ENCODE assay signal across 9 cellular contexts in the genomic region with DNA sequence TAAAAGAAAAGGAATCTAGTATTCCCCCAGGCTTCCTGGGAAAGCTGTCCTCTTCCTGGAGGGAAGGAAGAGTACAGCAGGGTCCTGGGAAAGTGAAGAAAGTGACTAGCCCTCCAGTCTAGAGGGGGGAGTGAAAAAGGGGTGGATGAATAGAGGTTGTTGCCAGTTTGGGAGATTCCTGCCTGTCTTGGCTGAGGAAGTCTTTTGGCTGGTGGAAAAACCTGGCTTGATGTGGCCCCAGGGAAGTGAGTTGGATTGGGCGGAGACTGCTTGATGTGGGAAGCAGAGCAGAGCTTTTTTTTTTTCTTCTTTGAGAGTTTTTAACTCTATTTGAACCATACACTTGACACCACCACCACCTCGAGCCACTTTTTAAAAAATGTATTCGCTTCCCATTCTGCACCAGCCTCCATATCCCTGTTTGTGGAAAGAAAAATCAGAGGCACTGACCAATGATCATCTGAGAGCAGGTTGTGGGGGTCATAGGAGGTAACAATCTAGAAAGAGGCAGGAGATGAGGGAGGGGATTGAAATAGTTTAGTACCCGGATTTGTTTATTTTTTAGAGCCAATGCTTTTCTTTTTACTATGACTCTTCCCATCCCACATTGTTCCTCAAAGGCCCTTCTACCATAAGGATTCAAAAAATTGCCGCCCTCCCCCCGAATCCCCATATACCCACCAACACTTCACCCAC. TPM values are rescaled to one million over a fixed set of nuclear protein-coding genes. Genes with fewer than 3 reads are reported as not detected.
DNase-seq lines count a peak whose midpoint lies in the region; ATAC-seq and TF ChIP-seq lines count a peak whose summit lies in the region.
"Had no signal": no experiment of that assay in that cellular context is flagged by ENCODE, and none has a peak within 500 bp of the region (broad histone marks: within the 10 kb centered on the region; RNA-seq: fewer than 3 reads in every experiment).

No MANE protein-coding gene starts in this region.

- no peak for TF ChIP-seq RAD21 in SK-N-SH (IDR thresholded peaks at IDR 0.05; ENCODE audit: low read length)

- CTCF ChIA-PET in SK-N-SH (lab: Yijun Ruan, JAX): interaction anchor here (0.7 to 7.6 kb wide), 8 partner anchors 10 to 125 kb away, joined by 3 to 65 read pairs (median 8); a partner anchor contains a TSS
- CTCF ChIA-PET in HEK293T (lab: Yijun Ruan, JAX): no interaction called here

- DNase-seq in NCI-H1105 treated with DMSO at 0.1 percent for 48 hours (lab: John Stamatoyannopoulos, UW): peak; percentile 31
- no peak for DNase-seq in NCI-H1105 (lab: John Stamatoyannopoulos, UW)
- no peak for DNase-seq in SK-N-SH
- peak; percentile 45 for DNase-seq in fibroblast of gingiva (ENCODE audit: low read depth)
- DNase-seq in natural killer cell: no peak
- no peak for DNase-seq in left lobe of liver (ENCODE audit: low spot score)
- DNase-seq in HEK293T (ENCODE audit: extremely low spot score): no peak

- H3K79me2 ChIP-seq in SK-N-SH (ENCODE audit: insufficient read depth): peaks cover 6% of the 10 kb centered on the region; the same call in 1 of the 2 replicates

- peaks cover 34 to 53% of the 10 kb centered on the region in 2 donors for H3K4me1 Mint-ChIP-seq in natural killer cell

- H3K27me3 ChIP-seq in SK-N-SH (ENCODE audit: insufficient read depth): no peaks in the 10 kb centered on the region

- TF ChIP-seq CTCF in SK-N-SH (IDR thresholded peaks at IDR 0.05) (no peak), natural killer cell (IDR thresholded peaks at IDR 0.05) (no peak)

- H3K27me3 Mint-ChIP-seq in natural killer cell (ENCODE audit: low read depth in 2 of 2): no peaks in the 10 kb centered on the region

- H4K20me1 ChIP-seq in SK-N-SH (ENCODE audit: insufficient read depth): no peaks in the 10 kb centered on the region

- ATAC-seq in natural killer cell: no peak
- ATAC-seq in left lobe of liver: no peak
- ATAC-seq in GM21786 (IDR thresholded peaks at IDR 0.05; ENCODE audit: unreplicated experiment): no peak

- POLR2A ChIA-PET in SK-N-SH (lab: Yijun Ruan, JAX) (interaction anchor here (0.6 to 1.7 kb wide), 7 partner anchors 8 to 328 kb away, joined by 3 to 7 read pairs (median 3); a partner anchor contains a TSS), HEK293T (lab: Yijun Ruan, JAX) (interaction anchor here (0.8 kb wide), 1 partner anchor 19 kb away, joined by 3 read pairs; no protein-coding TSS in a partner anchor)

- H2AFZ ChIP-seq in SK-N-SH (ENCODE audit: low read depth): peak overlapping the region; percentile 99

- no peaks in the 10 kb centered on the region for H3K9me3 ChIP-seq in SK-N-SH

- H3K27ac ChIP-seq in SK-N-SH (ENCODE audit: low read depth in 2 of 2, low read length in 1 of 2): peak overlapping the region; percentile 47 to 97
- H3K27ac ChIP-seq: C4-2B had no signal

- H3K9me2 ChIP-seq in SK-N-SH: no peaks in the 10 kb centered on the region

- H3K36me3 ChIP-seq in SK-N-SH (replicated peaks in 1 of 2; ENCODE audit: control insufficient read depth in 1 of 2, insufficient read depth in 2 of 2, low read length in 1 of 2): peaks cover 10 to 55% of the 10 kb centered on the region in 2 experiments

- no peak for TF ChIP-seq EP300 in SK-N-SH (IDR thresholded peaks at IDR 0.05; ENCODE audit: borderline replicate concordance in 1 of 2, low read depth in 1 of 2, low read length in 1 of 2)

- H3K9me3 Mint-ChIP-seq in natural killer cell: no peaks in the 10 kb centered on the region

- H3K4me3 ChIP-seq in SK-N-SH (ENCODE audit: low read depth in 2 of 2, low read length in 1 of 2): peak overlapping the region; percentile 86 to 91

- H3K27ac Mint-ChIP-seq in natural killer cell: peak overlapping the region; percentile 92 to 93

- H3K4me3 Mint-ChIP-seq in natural killer cell: peak overlapping the region; percentile 86

- peaks cover 6% of the 10 kb centered on the region for H3F3A ChIP-seq in SK-N-SH (replicated peaks; ENCODE audit: insufficient read depth)

- intact Hi-C loops in natural killer cell (cut with micrococcal nuclease): loop anchor here (2.0 kb wide), 1 partner anchor 13 kb away; a partner anchor contains a TSS

- peaks cover 10% of the 10 kb centered on the region for H3K36me3 Mint-ChIP-seq in natural killer cell

- H3K4me2 ChIP-seq in SK-N-SH: peak overlapping the region; percentile 77

- 39% methylated on average over 6 of the region's 6 CpGs for WGBS in SK-N-SH (ENCODE audit: low lambda C conversion rate)

- peak overlapping the region; percentile 96 for H3K9ac ChIP-seq in SK-N-SH

- peaks cover 9 to 17% of the 10 kb centered on the region in 2 experiments; a peak in 3 of 4 replicates for H3K4me1 ChIP-seq in SK-N-SH (ENCODE audit: control insufficient read depth in 1 of 2, insufficient read depth in 2 of 2, low read depth in 1 of 2, low read length in 1 of 2)

TF ChIP-seq in SK-N-SH, 30 proteins besides CTCF, POLR2A, EP300 and RAD21:
- TF ChIP-seq JUND (IDR thresholded peaks at IDR 0.05): 0 out of 2 replicates have a peak, but pooled peaks have one; percentile 19
- no peak for TF ChIP-seq RXRA (IDR thresholded peaks at IDR 0.05; ENCODE audit: borderline replicate concordance, low read depth)
- 0 out of 2 replicates have a peak, but pooled peaks have one; percentile 5 for TF ChIP-seq RFX5 (IDR thresholded peaks at IDR 0.05; ENCODE audit: low read length)
- TF ChIP-seq POLR2AphosphoS5 (IDR thresholded peaks at IDR 0.05; ENCODE audit: low read depth, low read length): peak; percentile 43; the same call in 1 of the 2 replicates

TF ChIP-seq in HEK293T, 16 proteins besides CTCF, POLR2A, EP300 and RAD21:
- no peak for TF ChIP-seq TARDBP (IDR thresholded peaks at IDR 0.05)
- TF ChIP-seq FOXK2 (IDR thresholded peaks at IDR 0.05): no peak
- no peak for TF ChIP-seq HDGF (IDR thresholded peaks at IDR 0.05; ENCODE audit: borderline replicate concordance)
- TF ChIP-seq L3MBTL2 (conservative IDR thresholded peaks at IDR 0.05): no peak
- TF ChIP-seq BHLHE40 (IDR thresholded peaks at IDR 0.05; ENCODE audit: borderline replicate concordance): no peak
- no peak for TF ChIP-seq ZNF384 (IDR thresholded peaks at IDR 0.05)
- TF ChIP-seq, protein P1, sequence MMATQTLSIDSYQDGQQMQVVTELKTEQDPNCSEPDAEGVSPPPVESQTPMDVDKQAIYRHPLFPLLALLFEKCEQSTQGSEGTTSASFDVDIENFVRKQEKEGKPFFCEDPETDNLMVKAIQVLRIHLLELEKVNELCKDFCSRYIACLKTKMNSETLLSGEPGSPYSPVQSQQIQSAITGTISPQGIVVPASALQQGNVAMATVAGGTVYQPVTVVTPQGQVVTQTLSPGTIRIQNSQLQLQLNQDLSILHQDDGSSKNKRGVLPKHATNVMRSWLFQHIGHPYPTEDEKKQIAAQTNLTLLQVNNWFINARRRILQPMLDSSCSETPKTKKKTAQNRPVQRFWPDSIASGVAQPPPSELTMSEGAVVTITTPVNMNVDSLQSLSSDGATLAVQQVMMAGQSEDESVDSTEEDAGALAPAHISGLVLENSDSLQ (IDR thresholded peaks at IDR 0.05): no peak
- TF ChIP-seq ELF4 (IDR thresholded peaks at IDR 0.05): no peak
- TF ChIP-seq CTBP1 (IDR thresholded peaks at IDR 0.05; ENCODE audit: borderline replicate concordance): no peak
- TF ChIP-seq SUZ12 (IDR thresholded peaks at IDR 0.05): no peak
- TF ChIP-seq FOXA1 (IDR thresholded peaks at IDR 0.05): no peak
- no peak for TF ChIP-seq ARNT (IDR thresholded peaks at IDR 0.05)
- no peak for TF ChIP-seq NFRKB (IDR thresholded peaks at IDR 0.05)
- TF ChIP-seq SP1 (IDR thresholded peaks at IDR 0.05): no peak
- no peak for TF ChIP-seq FOXM1 (IDR thresholded peaks at IDR 0.05; ENCODE audit: borderline replicate concordance)

RNA-seq across cellular contexts. Expression of a gene that starts 0.7 kb away (rescaled TPM):
- polyA plus RNA-seq in SK-N-SH (2012; rRNA removed): 61.2 and 62.6 TPM in 2 replicates
- polyA plus RNA-seq in SK-N-SH (2012; cell fraction: cytosol; rRNA removed): 21.8 and 33.1 TPM in 2 replicates
- 312 and 331 TPM in 2 replicates for polyA plus RNA-seq in SK-N-SH (2012; cell fraction: nucleus; rRNA removed)
- total RNA-seq in natural killer cell (10 to 100 TPM; 65.1 to 81.1 (median 77.0) TPM), left lobe of liver (2.2 TPM)

RNA-seq across cellular contexts. Expression of a gene that starts 7.3 kb away (rescaled TPM):
- polyA plus RNA-seq in SK-N-SH (2012; rRNA removed): 48.1 and 51.6 TPM in 2 replicates
- 39.3 and 41.6 TPM in 2 replicates for polyA plus RNA-seq in SK-N-SH (2012; cell fraction: cytosol; rRNA removed)
- 220 and 239 TPM in 2 replicates for polyA plus RNA-seq in SK-N-SH (2012; cell fraction: nucleus; rRNA removed)
- total RNA-seq in natural killer cell (1 to 10 TPM; 3.1 to 6.5 (median 5.1) TPM), left lobe of liver (1.5 TPM)

RNA-seq across cellular contexts. Expression of a gene that starts 12.9 kb away (rescaled TPM):
- 34.2 and 40.1 TPM in 2 replicates for polyA plus RNA-seq in SK-N-SH (2012; rRNA removed)
- polyA plus RNA-seq in SK-N-SH (2012; cell fraction: cytosol; rRNA removed): 35.5 and 40.3 TPM in 2 replicates
- polyA plus RNA-seq in SK-N-SH (2012; cell fraction: nucleus; rRNA removed): 25.2 and 35.0 TPM in 2 replicates
- total RNA-seq in natural killer cell: 10 to 100 TPM; 41.0 to 62.9 (median 52.0) TPM
- 11.8 TPM for total RNA-seq in left lobe of liver

RNA-seq across cellular contexts. Expression of a gene that starts 29.1 kb away (rescaled TPM):
- polyA plus RNA-seq in SK-N-SH (2012; rRNA removed): 5.2 and 5.3 TPM in 2 replicates
- 3.0 and 5.1 TPM in 2 replicates for polyA plus RNA-seq in SK-N-SH (2012; cell fraction: cytosol; rRNA removed)
- polyA plus RNA-seq in SK-N-SH (2012; cell fraction: nucleus; rRNA removed): 11.1 and 15.0 TPM in 2 replicates
- total RNA-seq in natural killer cell (under 1 TPM; 0.38 to 0.59 (median 0.48) TPM), left lobe of liver (0.60 TPM)

RNA-seq across cellular contexts. Expression of a gene that starts 54.1 kb away (rescaled TPM):
- 6.2 and 8.9 TPM in 2 replicates for polyA plus RNA-seq in SK-N-SH (2012; rRNA removed)
- polyA plus RNA-seq in SK-N-SH (2012; cell fraction: cytosol; rRNA removed): 2.8 and 3.8 TPM in 2 replicates
- polyA plus RNA-seq in SK-N-SH (2012; cell fraction: nucleus; rRNA removed): 32.0 and 36.4 TPM in 2 replicates
- under 1 TPM; 0.09 to 0.40 (median 0.16) TPM for total RNA-seq in natural killer cell
- total RNA-seq in left lobe of liver: 0.05 TPM

Comparison
In these comparisons a context has a peak if more than half of its experiments do, and no peak if none do; other contexts are left out.
1. DNase-seq: peak in NCI-H1105 treated with DMSO at 0.1 percent for 48 hours (single experiment) and fibroblast of gingiva (single experiment); none in NCI-H1105 (single experiment), SK-N-SH (single experiment), natural killer cell (single experiment), left lobe of liver (single experiment) and HEK293T (single experiment).
2. RNA of a gene that starts 0.7 kb away (total RNA-seq): 65.1 to 81.1 TPM in natural killer cell; 2.2 TPM in left lobe of liver (single experiment); every median in the first group is over 10 times any median in the second.